In the genomic region with DNA sequence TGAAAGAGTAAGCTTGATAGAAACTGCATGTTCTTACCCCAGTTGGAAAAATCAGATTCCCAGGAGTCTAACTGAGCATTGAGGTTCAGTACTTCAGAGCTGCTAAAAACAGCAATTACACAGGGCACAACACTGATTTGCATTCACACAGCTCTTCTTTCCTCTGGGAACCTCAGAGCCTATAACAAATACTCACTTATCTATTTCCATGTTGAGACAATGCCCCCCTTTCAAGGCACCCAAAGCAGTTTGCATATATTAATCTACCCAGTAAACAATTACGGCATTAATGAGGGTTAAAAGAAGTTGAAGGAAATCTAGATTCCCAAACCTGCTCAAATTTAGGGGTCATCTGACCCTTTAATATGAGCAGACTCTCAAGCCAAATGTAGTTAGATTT, we compare ENCODE assay signal across 27 cellular contexts.
A peak's percentile ranks its signal among the peaks of the same experiment; 100 is the strongest.
DNase-seq lines count a peak whose midpoint lies in the region; ATAC-seq and TF ChIP-seq lines count a peak whose summit lies in the region.
"Had no signal": no experiment of that assay in that cellular context is flagged by ENCODE, and none has a peak within 500 bp of the region (broad histone marks: within the 10 kb centered on the region; RNA-seq: fewer than 3 reads in every experiment).

No MANE protein-coding gene starts in this region.

- peak overlapping the region in 15 of 59 donors; percentile 4 to 44 (median 22) for H3K4me3 ChIP-seq in dorsolateral prefrontal cortex
- no peak overlapping the region for H3K4me3 ChIP-seq in mesendoderm (ENCODE audit: low read length)
- H3K4me3 ChIP-seq: BLaER1, K562, SJCRH30 had no signal

- H3K9ac ChIP-seq in mesendoderm (ENCODE audit: low read length): no peak overlapping the region
- H3K9ac ChIP-seq: BLaER1 had no signal

- H3K27ac ChIP-seq in dorsolateral prefrontal cortex: peak overlapping the region; percentile 60 to 98 (median 92)
- H3K27ac ChIP-seq in mesendoderm (ENCODE audit: low read depth, low read length): no peak overlapping the region
- H3K27ac ChIP-seq: BLaER1, SJCRH30 had no signal

- no peaks in the 10 kb centered on the region for H3K4me1 ChIP-seq in mesendoderm (ENCODE audit: control insufficient read depth, low read depth, low read length)
- H3K4me1 ChIP-seq: BLaER1, SJCRH30 had no signal

- no peaks in the 10 kb centered on the region for H3K27me3 ChIP-seq in dorsolateral prefrontal cortex
- no peaks in the 10 kb centered on the region for H3K27me3 ChIP-seq in mesendoderm (ENCODE audit: insufficient read depth, low read length, poor library complexity)
- H3K27me3 ChIP-seq: BLaER1, SJCRH30 had no signal

- no peaks in the 10 kb centered on the region for H3K36me3 Mint-ChIP-seq in natural killer cell

- no peak overlapping the region for H3K23ac ChIP-seq in mesendoderm (ENCODE audit: low read length)

- no peak for ATAC-seq in natural killer cell
- ATAC-seq: HCT116, K562, PC-3, Right ventricle myocardium inferior, SK-N-SH treated with all-trans-retinoic acid at 6 μM for 48 hours had no signal

- no peak overlapping the region for H2BK120ac ChIP-seq in mesendoderm (ENCODE audit: low read depth, low read length)

- H2BK15ac ChIP-seq in mesendoderm (replicated peaks; ENCODE audit: low read depth): no peak overlapping the region

- H3K9me3 Mint-ChIP-seq in natural killer cell: peaks cover 4 to 8% of the 10 kb centered on the region in 2 donors

- no peak overlapping the region for H3K56ac ChIP-seq in mesendoderm (ENCODE audit: low read length)

- no peak overlapping the region for H3K27ac Mint-ChIP-seq in natural killer cell
- H3K27ac Mint-ChIP-seq: CD4-positive, alpha-beta T cell had no signal

- no peak overlapping the region for H4K5ac ChIP-seq in mesendoderm (ENCODE audit: low read length)

- no peak overlapping the region for H3K4me3 Mint-ChIP-seq in natural killer cell
- H3K4me3 Mint-ChIP-seq: CD4-positive, alpha-beta T cell had no signal

- peak in 4 of 56 donors; percentile 6 to 16 (median 11) for TF ChIP-seq CTCF in dorsolateral prefrontal cortex (IDR thresholded peaks at IDR 0.05 in 54 of 56, conservative IDR thresholded peaks at IDR 0.05 in 2 of 56; ENCODE audit: low read depth in 1 of 56, partially characterized antibody in 56 of 56)
- TF ChIP-seq CTCF in natural killer cell (IDR thresholded peaks at IDR 0.05): no peak

- H3K27me3 Mint-ChIP-seq in natural killer cell (ENCODE audit: low read depth in 2 of 2): no peaks in the 10 kb centered on the region

- peak; percentile 56 for DNase-seq in COLO829 (ENCODE audit: low spot score)
- peak in 1 of 10 donors; percentile 32 for DNase-seq in dorsolateral prefrontal cortex
- DNase-seq in midbrain (lab: John Stamatoyannopoulos, UW): peak; percentile 84
- peak; percentile 90 for DNase-seq in superior temporal gyrus (ENCODE audit: extremely low spot score)
- no peak for DNase-seq in natural killer cell
- no peak for DNase-seq in OCI-M2 (lab: John Stamatoyannopoulos, UW; ENCODE audit: unreplicated experiment)
- DNase-seq in mesendoderm: no peak
- DNase-seq: CD4-positive, alpha-beta T cell; COR-L47; DMS 273 treated with DMSO at 0.1 percent for 48 hours; DMS79; EL; GF-D8; Kasumi-1; NCI-H1105; NCI-H146; NCI-H2029; NCI-H446; NCI-H524 treated with DMSO at 0.1 percent for 48 hours; NCI-H774; PC-3 had no signal

- H3K4me1 Mint-ChIP-seq in natural killer cell: no peaks in the 10 kb centered on the region

- H4K8ac ChIP-seq in mesendoderm (ENCODE audit: low read depth, low read length): no peak overlapping the region

- H3K79me1 ChIP-seq in mesendoderm (ENCODE audit: low read length): no peaks in the 10 kb centered on the region

- no CpG with 5 or more reads among the region's 1 CpG for WGBS in mesendoderm (ENCODE audit: extremely low coverage, insufficient coverage, low lambda C conversion rate)

- intact Hi-C loops in dorsolateral prefrontal cortex (cut with DNase I): loop anchor here in 1 of 2 donors (5.0 kb wide), 1 partner anchor 255 kb away; no protein-coding TSS in a partner anchor
- intact Hi-C loops in natural killer cell (cut with micrococcal nuclease): no loop called here

- H3K79me2 ChIP-seq in mesendoderm (ENCODE audit: control insufficient read depth, insufficient read depth, low read length): no peaks in the 10 kb centered on the region

- H3K18ac ChIP-seq in mesendoderm (ENCODE audit: low read length): no peak overlapping the region

- no peak overlapping the region for H3K4me2 ChIP-seq in mesendoderm (ENCODE audit: low read length)
- H3K4me2 ChIP-seq: BLaER1 had no signal

- H3K36me3 ChIP-seq in mesendoderm (ENCODE audit: control insufficient read depth, insufficient read depth, low read length): no peaks in the 10 kb centered on the region
- H3K36me3 ChIP-seq: BLaER1, SJCRH30 had no signal

- H2BK5ac ChIP-seq in mesendoderm (ENCODE audit: low read length): no peak overlapping the region

- no peak overlapping the region for H3K4ac ChIP-seq in mesendoderm (ENCODE audit: low read depth, low read length)

- H2AK5ac ChIP-seq in mesendoderm (ENCODE audit: low read length): no peak overlapping the region

Comparison
In these comparisons a context has a peak if more than half of its experiments do, and no peak if none do; other contexts are left out.
1. DNase-seq: peak in COLO829 (single experiment), midbrain (single experiment) and superior temporal gyrus (single experiment); none in natural killer cell (single experiment), OCI-M2 (single experiment) and mesendoderm (single experiment).